In genomic region chr20:36384022-36384619, GRCh38 we compare ENCODE assay signal across 8 cellular contexts.
DNase-seq lines count a peak whose midpoint lies in the region; ATAC-seq and TF ChIP-seq lines count a peak whose summit lies in the region.

No MANE protein-coding gene starts in this region.

- H3K4me3 ChIP-seq in CD8-positive, alpha-beta T cell (ENCODE audit: low read depth, low read length): no peak overlapping the region
- H3K4me3 ChIP-seq in Karpas-422 (ENCODE audit: low read length): no peak overlapping the region

- H3K4me1 Mint-ChIP-seq in CD8-positive, alpha-beta T cell (ENCODE audit: low read depth): no peaks in the 10 kb centered on the region
- H3K4me1 Mint-ChIP-seq in activated CD8-positive, alpha-beta T cell treated with anti-CD3 and anti-CD28 coated beads for 36 hours (ENCODE audit: low read depth): no peaks in the 10 kb centered on the region

- H3K27me3 Mint-ChIP-seq in CD8-positive, alpha-beta T cell (ENCODE audit: low read depth): peaks cover 22% of the 10 kb centered on the region
- H3K27me3 Mint-ChIP-seq in activated CD8-positive, alpha-beta T cell treated with anti-CD3 and anti-CD28 coated beads for 36 hours: peaks cover 2% of the 10 kb centered on the region

- TF ChIP-seq CTCF in CD8-positive, alpha-beta T cell (IDR thresholded peaks at IDR 0.05): no peak
- TF ChIP-seq CTCF in activated CD8-positive, alpha-beta T cell treated with anti-CD3 and anti-CD28 coated beads for 36 hours (IDR thresholded peaks at IDR 0.05): no peak

- H3K9ac ChIP-seq in Karpas-422 (ENCODE audit: low read length): no peak overlapping the region

- POLR2A ChIA-PET in CD8-positive, alpha-beta T cell (lab: Charles Lee): no interaction called here
- POLR2A ChIA-PET in activated CD8-positive, alpha-beta T cell treated with anti-CD3 and anti-CD28 coated beads for 36 hours (lab: Charles Lee): no interaction called here

- CTCF ChIA-PET in CD8-positive, alpha-beta T cell (lab: Charles Lee): no interaction called here
- CTCF ChIA-PET in activated CD8-positive, alpha-beta T cell treated with anti-CD3 and anti-CD28 coated beads for 36 hours (lab: Charles Lee): no interaction called here

- intact Hi-C loops in CD8-positive, alpha-beta T cell (cut with DNase I, micrococcal nuclease): no loop called here
- intact Hi-C loops in activated CD8-positive, alpha-beta T cell treated with anti-CD3 and anti-CD28 coated beads for 36 hours (cut with micrococcal nuclease): no loop called here

- ATAC-seq in CD8-positive, alpha-beta T cell: peak; percentile 69
- peak; percentile 88 for ATAC-seq in activated CD8-positive, alpha-beta T cell treated with anti-CD3 and anti-CD28 coated beads for 36 hours
- ATAC-seq in GM18907 (IDR thresholded peaks at IDR 0.05; ENCODE audit: unreplicated experiment) (no peak), GM19328 (IDR thresholded peaks at IDR 0.05; ENCODE audit: unreplicated experiment) (no peak)

- H3K9me3 ChIP-seq in CD8-positive, alpha-beta T cell (ENCODE audit: low read length): no peaks in the 10 kb centered on the region
- no peaks in the 10 kb centered on the region for H3K9me3 ChIP-seq in Karpas-422 (ENCODE audit: low read length)

- no peak overlapping the region for H3K27ac Mint-ChIP-seq in CD8-positive, alpha-beta T cell
- H3K27ac Mint-ChIP-seq in activated CD8-positive, alpha-beta T cell treated with anti-CD3 and anti-CD28 coated beads for 36 hours: no peak overlapping the region

- H3K4me2 ChIP-seq in Karpas-422 (ENCODE audit: low read depth, low read length, poor library complexity, severe bottlenecking): no peak overlapping the region

- H3K4me3 Mint-ChIP-seq in CD8-positive, alpha-beta T cell: no peak overlapping the region
- H3K4me3 Mint-ChIP-seq in activated CD8-positive, alpha-beta T cell treated with anti-CD3 and anti-CD28 coated beads for 36 hours: no peak overlapping the region

- no peaks in the 10 kb centered on the region for H3K27me3 ChIP-seq in CD8-positive, alpha-beta T cell (ENCODE audit: insufficient read depth, low read length)
- H3K27me3 ChIP-seq in Karpas-422 (ENCODE audit: low read length): no peaks in the 10 kb centered on the region

- H3K79me2 ChIP-seq in Karpas-422 (ENCODE audit: low read length): no peaks in the 10 kb centered on the region

- 0 out of 2 replicates have a peak, but pooled peaks cover 6% of the 10 kb centered on the region for H4K20me1 ChIP-seq in Karpas-422 (ENCODE audit: insufficient read depth, low read depth, low read length)

- no peaks in the 10 kb centered on the region for H3K36me3 ChIP-seq in CD8-positive, alpha-beta T cell (ENCODE audit: insufficient read depth, low read length)
- no peaks in the 10 kb centered on the region for H3K36me3 ChIP-seq in Karpas-422 (ENCODE audit: insufficient read depth, low read length)

- H2AFZ ChIP-seq in Karpas-422 (ENCODE audit: low read length): no peak overlapping the region

- H3K4me1 ChIP-seq in CD8-positive, alpha-beta T cell (ENCODE audit: insufficient read depth, low read length): no peaks in the 10 kb centered on the region
- no peaks in the 10 kb centered on the region for H3K4me1 ChIP-seq in Karpas-422 (ENCODE audit: low read length)

- H3K9me2 ChIP-seq in Karpas-422 (replicated peaks; ENCODE audit: insufficient read depth, low read length): no peaks in the 10 kb centered on the region

- no peaks in the 10 kb centered on the region for H3K36me3 Mint-ChIP-seq in CD8-positive, alpha-beta T cell
- H3K36me3 Mint-ChIP-seq in activated CD8-positive, alpha-beta T cell treated with anti-CD3 and anti-CD28 coated beads for 36 hours (ENCODE audit: low read depth): no peaks in the 10 kb centered on the region

- no peaks in the 10 kb centered on the region for H3K9me3 Mint-ChIP-seq in CD8-positive, alpha-beta T cell
- no peaks in the 10 kb centered on the region for H3K9me3 Mint-ChIP-seq in activated CD8-positive, alpha-beta T cell treated with anti-CD3 and anti-CD28 coated beads for 36 hours

- DNase-seq in CD8-positive, alpha-beta T cell: peak in 4 of 7 experiments; percentile 3 to 42 (median 17)
- DNase-seq in Karpas-422 (peak; percentile 88), iPS-NIHi11 (ENCODE audit: low spot score) (peak; percentile 90), NCI-H1092 (lab: John Stamatoyannopoulos, UW) (no peak), NCI-H2081 (lab: John Stamatoyannopoulos, UW) (no peak)
- DNase-seq in activated CD8-positive, alpha-beta T cell treated with anti-CD3 and anti-CD28 coated beads for 36 hours: peak; percentile 62

- H3K27ac ChIP-seq in CD8-positive, alpha-beta T cell (ENCODE audit: low read depth, low read length): no peak overlapping the region
- no peak overlapping the region for H3K27ac ChIP-seq in Karpas-422 (ENCODE audit: low read length)

Comparison
In these comparisons a context has a peak if more than half of its experiments do, and no peak if none do; other contexts are left out.
1. ATAC-seq: peak in CD8-positive, alpha-beta T cell (single experiment) and activated CD8-positive, alpha-beta T cell treated with anti-CD3 and anti-CD28 coated beads for 36 hours (single experiment); none in GM18907 (single experiment) and GM19328 (single experiment).
2. DNase-seq: peak in CD8-positive, alpha-beta T cell (4 of 7), Karpas-422 (single experiment), activated CD8-positive, alpha-beta T cell treated with anti-CD3 and anti-CD28 coated beads for 36 hours (single experiment) and iPS-NIHi11 (single experiment); none in NCI-H1092 (single experiment) and NCI-H2081 (0 of 2).